ENCODE assay signal across 8 cellular contexts in genomic region chr16:19886061-19886792, GRCh38. TPM values are rescaled to one million over a fixed set of nuclear protein-coding genes. Genes with fewer than 3 reads are reported as not detected.
DNase-seq lines count a peak whose midpoint lies in the region; ATAC-seq and TF ChIP-seq lines count a peak whose summit lies in the region.

No MANE protein-coding gene starts in this region.

- ATAC-seq in HG03139 (IDR thresholded peaks at IDR 0.05; ENCODE audit: unreplicated experiment), result peak; percentile 65
- ATAC-seq in HG02678 (IDR thresholded peaks at IDR 0.05; ENCODE audit: unreplicated experiment), result no peak

- peak; percentile 99 to 100 (median 100) for TF ChIP-seq CTCF in dorsolateral prefrontal cortex (IDR thresholded peaks at IDR 0.05 in 54 of 56, conservative IDR thresholded peaks at IDR 0.05 in 2 of 56; ENCODE audit: low read depth in 1 of 56, partially characterized antibody in 56 of 56)

- peak overlapping the region; percentile 40 to 99 (median 96) for H3K27ac ChIP-seq in dorsolateral prefrontal cortex

- intact Hi-C loops in dorsolateral prefrontal cortex (cut with DNase I), result loop anchor here (1.0 to 10.0 kb wide), 7 partner anchors 201 to 374 kb away; no protein-coding TSS in a partner anchor

- H3K4me3 ChIP-seq in dorsolateral prefrontal cortex, result peak overlapping the region in 56 of 59 donors; percentile 1 to 95 (median 82)

- DNase-seq in ELR (ENCODE audit: low read depth), result peak; percentile 77
- peak; percentile 71 for DNase-seq in NCI-H774 (lab: John Stamatoyannopoulos, UW)
- DNase-seq in activated CD4-positive, alpha-beta T cell treated with anti-CD3 and anti-CD28 coated beads, Interleukin-2, amount 50 U/mL, for 48 hours, result peak; percentile 89 to 91
- peak; percentile 76 to 91 (median 84) for DNase-seq in dorsolateral prefrontal cortex
- peak; percentile 81 to 88 for DNase-seq in lung microvascular endothelial cell (ENCODE audit: low read depth in 2 of 2)
- peak; percentile 70 to 77 (median 71) for DNase-seq in stimulated activated CD4-positive, alpha-beta T cell treated with anti-CD3 and anti-CD28 coated beads, TNF-alpha, amount 100 ng/mL, for 48 hours (ENCODE audit: low read depth in 3 of 3)

- H3K27me3 ChIP-seq in dorsolateral prefrontal cortex, result no peaks in the 10 kb centered on the region

RNA-seq across cellular contexts. Expression of gene GPRC5B, which starts 1.6 kb away (rescaled TPM):
- 1,000 to 10,000 TPM in 1 of 120 experiments, 100 to 1,000 TPM in 119; 255 to 1,354 (median 496) TPM for total RNA-seq in dorsolateral prefrontal cortex
- total RNA-seq in lung microvascular endothelial cell, result 26.6 and 110 TPM in 2 replicates
